9 cellular contexts compared by ENCODE assay signal in the genomic region with DNA sequence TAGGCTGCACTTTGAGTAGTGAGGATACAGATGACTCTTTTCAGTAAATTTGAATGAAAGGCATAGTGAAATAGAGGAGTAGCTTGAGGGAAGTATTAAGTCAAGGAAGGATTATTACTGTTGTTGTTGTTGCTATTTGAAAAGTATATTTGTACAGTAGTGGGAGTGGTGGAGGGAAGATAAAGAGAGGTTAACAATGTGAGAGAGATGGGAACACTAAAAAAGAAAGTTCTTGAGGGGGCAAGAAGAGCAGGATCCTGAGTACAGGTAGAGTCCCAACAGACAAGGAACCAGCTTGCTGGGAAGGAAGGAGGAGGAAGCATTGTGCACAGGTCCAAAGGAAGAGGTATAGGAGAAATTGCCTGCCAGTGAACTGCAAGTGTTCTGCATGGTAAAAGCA.
"Had no signal": no experiment of that assay in that cellular context is flagged by ENCODE, and none has a peak within 500 bp of the region (broad histone marks: within the 10 kb centered on the region; RNA-seq: fewer than 3 reads in every experiment).

No MANE protein-coding gene starts in this region.

- DNase-seq: GM23248, H7, HFFc6, KG1 had no signal

- ATAC-seq: HCT116, HepG2 had no signal

- H2AFZ ChIP-seq: GM23248 had no signal

- H3K9me3 Mint-ChIP-seq: HFFc6 had no signal

- H3K9me3 ChIP-seq: HAP-1 had no signal

- H3K4me3 ChIP-seq: GM23248, HAP-1 had no signal

- H3K36me3 Mint-ChIP-seq: IgD-negative memory B cell had no signal

- H3K36me3 ChIP-seq: HAP-1 had no signal

- H3K4me1 Mint-ChIP-seq: IgD-negative memory B cell had no signal

- H3K27ac Mint-ChIP-seq: HFFc6, IgD-negative memory B cell had no signal

- H3K4me3 Mint-ChIP-seq: HFFc6, IgD-negative memory B cell had no signal

- H3K4me1 ChIP-seq: HAP-1 had no signal

- H3K9ac ChIP-seq: GM23248 had no signal

- FAIRE-seq: HepG2 had no signal

- H3K27ac ChIP-seq: GM23248, HL-60 had no signal
